In genomic region chr17:63555475-63556156, GRCh38 we compare ENCODE assay signal across 21 cellular contexts. TPM values are rescaled to one million over a fixed set of nuclear protein-coding genes. Genes with fewer than 3 reads are reported as not detected.
A peak's percentile ranks its signal among the peaks of the same experiment; 100 is the strongest.
DNase-seq lines count a peak whose midpoint lies in the region; ATAC-seq lines count a peak whose summit lies in the region.
"Had no signal": no experiment of that assay in that cellular context is flagged by ENCODE, and none has a peak within 500 bp of the region (broad histone marks: within the 10 kb centered on the region; RNA-seq: fewer than 3 reads in every experiment).

No MANE protein-coding gene starts in this region.

- no peaks in the 10 kb centered on the region for H3K9me3 Mint-ChIP-seq in activated T-cell treated with anti-CD3 and anti-CD28 coated beads, Interleukin-2, amount 50 U/mL, for 4 hours
- H3K9me3 Mint-ChIP-seq: CD4-positive, alpha-beta memory T cell had no signal

- no peak overlapping the region for H3K9ac ChIP-seq in trophoblast cell (ENCODE audit: low read length)
- H3K9ac ChIP-seq: SK-N-SH had no signal

- H2BK12ac ChIP-seq in trophoblast cell (ENCODE audit: low read length) = no peak overlapping the region

- no peaks in the 10 kb centered on the region for H3K4me1 ChIP-seq in trophoblast cell (ENCODE audit: control insufficient read depth in 1 of 2, insufficient read depth in 2 of 2, low read length in 2 of 2)

- H3K27me3 ChIP-seq in trophoblast cell (ENCODE audit: insufficient read depth, low read length) = no peaks in the 10 kb centered on the region
- H3K27me3 ChIP-seq: body of pancreas, sigmoid colon had no signal

- H3K79me1 ChIP-seq in trophoblast cell (ENCODE audit: low read length) = peaks cover 2% of the 10 kb centered on the region

- no CpG with 5 or more reads among the region's 9 CpGs for WGBS in trophoblast cell (ENCODE audit: extremely low coverage, insufficient coverage, insufficient read length)

- DNase-seq in activated T-cell treated with anti-CD3 and anti-CD28 coated beads, Interleukin-2, amount 50 U/mL, for 1 hour = peak; percentile 7
- no peak for DNase-seq in activated T-cell treated with anti-CD3 and anti-CD28 coated beads, Interleukin-2, amount 50 U/mL, for 4 hours
- DNase-seq in MV-4-11 (lab: John Stamatoyannopoulos, UW) (peak; percentile 57), cerebellum (ENCODE audit: low spot score) (peak; percentile 31), trophoblast cell (no peak), epidermal melanocyte (ENCODE audit: insufficient read length, low spot score) (no peak)
- DNase-seq in activated CD8-positive, alpha-beta memory T cell treated with anti-CD3 and anti-CD28 coated beads, Interleukin-2, amount 50 U/mL, for 48 hours = no peak
- no peak for DNase-seq in stimulated activated naive CD4-positive, alpha-beta T cell treated with Interleukin-2 at 50 U/mL for 16 hours (lab: John Stamatoyannopoulos, UW)
- DNase-seq: activated CD4-positive, alpha-beta T cell treated with anti-CD3 and anti-CD28 coated beads, Interleukin-2, amount 50 U/mL, for 1 hour; activated naive CD8-positive, alpha-beta T cell treated with anti-CD3 and anti-CD28 coated beads for 36 hours; CD4-positive, alpha-beta memory T cell; NCI-H69; sigmoid colon; SK-N-SH; stimulated activated naive CD8-positive, alpha-beta T cell treated with anti-CD3 and anti-CD28 coated beads, Interleukin-15, amount 100 ng/mL, for 72 hours had no signal

- no peak overlapping the region for H2AFZ ChIP-seq in trophoblast cell (ENCODE audit: insufficient read depth, low read length, poor library complexity)

- no peak overlapping the region for H3K4me3 Mint-ChIP-seq in activated T-cell treated with anti-CD3 and anti-CD28 coated beads, Interleukin-2, amount 50 U/mL, for 4 hours
- H3K4me3 Mint-ChIP-seq: activated naive CD8-positive, alpha-beta T cell treated with anti-CD3 and anti-CD28 coated beads for 36 hours had no signal

- H3K9me3 ChIP-seq in trophoblast cell (ENCODE audit: insufficient read depth, low read depth, low read length) = no peaks in the 10 kb centered on the region
- H3K9me3 ChIP-seq: body of pancreas, HAP-1, sigmoid colon, SK-N-SH had no signal

- peaks cover 5% of the 10 kb centered on the region for H3K79me2 ChIP-seq in trophoblast cell (ENCODE audit: control insufficient read depth, insufficient read depth, low read length, poor library complexity)

- H3K14ac ChIP-seq in trophoblast cell (ENCODE audit: low read length) = no peak overlapping the region

- peaks cover 0 to 4% of the 10 kb centered on the region in 2 experiments for H3K36me3 ChIP-seq in trophoblast cell (ENCODE audit: control insufficient read depth in 1 of 2, insufficient read depth in 2 of 2, low read length in 2 of 2)
- H3K36me3 ChIP-seq: sigmoid colon had no signal

- no peak overlapping the region for H2BK5ac ChIP-seq in trophoblast cell (ENCODE audit: low read depth, low read length, poor library complexity)

- no peak overlapping the region for H4K8ac ChIP-seq in trophoblast cell (ENCODE audit: low read depth, low read length)

- peak overlapping the region; percentile 79 for H3K4ac ChIP-seq in trophoblast cell (ENCODE audit: low read depth, low read length)

- H3K27me3 Mint-ChIP-seq in activated T-cell treated with anti-CD3 and anti-CD28 coated beads, Interleukin-2, amount 50 U/mL, for 4 hours (ENCODE audit: low read depth) = no peaks in the 10 kb centered on the region
- H3K27me3 Mint-ChIP-seq: activated naive CD8-positive, alpha-beta T cell treated with anti-CD3 and anti-CD28 coated beads for 36 hours; CD4-positive, alpha-beta memory T cell; stimulated activated naive CD8-positive, alpha-beta T cell treated with anti-CD3 and anti-CD28 coated beads, Interleukin-15, amount 100 ng/mL, for 72 hours had no signal

- no peak overlapping the region for H2BK120ac ChIP-seq in trophoblast cell (ENCODE audit: insufficient read depth, low read length, poor library complexity)

- ATAC-seq in activated T-cell treated with anti-CD3 and anti-CD28 coated beads, Interleukin-2, amount 50 U/mL, for 4 hours = no peak
- ATAC-seq: body of pancreas; Panc1; stimulated activated naive CD8-positive, alpha-beta T cell treated with anti-CD3 and anti-CD28 coated beads, Interleukin-15, amount 100 ng/mL, for 72 hours had no signal

- peaks cover 68% of the 10 kb centered on the region for H3K4me1 Mint-ChIP-seq in activated T-cell treated with anti-CD3 and anti-CD28 coated beads, Interleukin-2, amount 50 U/mL, for 4 hours (ENCODE audit: low read depth)

- H3K23ac ChIP-seq in trophoblast cell (ENCODE audit: low read length) = no peak overlapping the region

- no peak overlapping the region for H2AK5ac ChIP-seq in trophoblast cell (ENCODE audit: low read length)

- H3K27ac ChIP-seq in trophoblast cell (ENCODE audit: low read depth, low read length) = no peak overlapping the region
- H3K27ac ChIP-seq: sigmoid colon had no signal

- no peak overlapping the region for H4K12ac ChIP-seq in trophoblast cell (ENCODE audit: low read depth, low read length)

- no peak overlapping the region for H3K4me2 ChIP-seq in trophoblast cell (ENCODE audit: low read length)
- H3K4me2 ChIP-seq: SK-N-SH had no signal

- H4K91ac ChIP-seq in trophoblast cell (ENCODE audit: low read depth, low read length) = no peak overlapping the region

- peaks cover 15% of the 10 kb centered on the region for H3K36me3 Mint-ChIP-seq in activated T-cell treated with anti-CD3 and anti-CD28 coated beads, Interleukin-2, amount 50 U/mL, for 4 hours (ENCODE audit: insufficient read depth)

- H3K18ac ChIP-seq in trophoblast cell (ENCODE audit: low read length) = no peak overlapping the region

- H3K4me3 ChIP-seq in trophoblast cell (ENCODE audit: low read depth, low read length) = no peak overlapping the region
- H3K4me3 ChIP-seq: body of pancreas, HAP-1, sigmoid colon had no signal

RNA-seq across cellular contexts. Expression of gene DCAF7, which starts 5.3 kb away (rescaled TPM):
- total RNA-seq in activated T-cell treated with anti-CD3 and anti-CD28 coated beads, Interleukin-2, amount 50 U/mL, for 4 hours = 10 to 100 TPM; 82.1 to 89.7 (median 86.0) TPM
- 44.4 TPM for total RNA-seq in cerebellum
- polyA plus RNA-seq in trophoblast cell (2013) = 47.5 and 51.5 TPM in 2 replicates

RNA-seq across cellular contexts. Expression of gene KCNH6, which starts 32.5 kb away (rescaled TPM):
- not detected for total RNA-seq in activated T-cell treated with anti-CD3 and anti-CD28 coated beads, Interleukin-2, amount 50 U/mL, for 4 hours
- total RNA-seq in cerebellum = 0.27 TPM
- not detected in 2 replicates for polyA plus RNA-seq in trophoblast cell (2013)
- total RNA-seq: A673; activated naive CD8-positive, alpha-beta T cell treated with anti-CD3 and anti-CD28 coated beads for 36 hours; CD4-positive, alpha-beta memory T cell; osteocyte; sigmoid colon; ureter had no signal
- polyA plus RNA-seq: CD4-positive, alpha-beta memory T cell had no signal

RNA-seq across cellular contexts. Expression of gene TACO1, which starts 45.1 kb away (rescaled TPM):
- 10 to 100 TPM; 38.9 to 47.0 (median 40.7) TPM for total RNA-seq in activated T-cell treated with anti-CD3 and anti-CD28 coated beads, Interleukin-2, amount 50 U/mL, for 4 hours
- 8.0 TPM for total RNA-seq in cerebellum
- polyA plus RNA-seq in trophoblast cell (2013) = 9.8 and 9.9 TPM in 2 replicates

Comparison
In these comparisons a context has a peak if more than half of its experiments do, and no peak if none do; other contexts are left out.
1. DNase-seq: peak in activated T-cell treated with anti-CD3 and anti-CD28 coated beads, Interleukin-2, amount 50 U/mL, for 1 hour (single experiment), MV-4-11 (single experiment) and cerebellum (single experiment); none in activated T-cell treated with anti-CD3 and anti-CD28 coated beads, Interleukin-2, amount 50 U/mL, for 4 hours (single experiment), trophoblast cell (0 of 2), activated CD8-positive, alpha-beta memory T cell treated with anti-CD3 and anti-CD28 coated beads, Interleukin-2, amount 50 U/mL, for 48 hours (single experiment), stimulated activated naive CD4-positive, alpha-beta T cell treated with Interleukin-2 at 50 U/mL for 16 hours (single experiment) and epidermal melanocyte (single experiment).